ENCODE assay signal across 21 cellular contexts in genomic region chr5:178784391-178784790, GRCh38. TPM values are rescaled to one million over a fixed set of nuclear protein-coding genes. Genes with fewer than 3 reads are reported as not detected.
DNase-seq lines count a peak whose midpoint lies in the region; ATAC-seq and TF ChIP-seq lines count a peak whose summit lies in the region.
"Had no signal": no experiment of that assay in that cellular context is flagged by ENCODE, and none has a peak within 500 bp of the region (broad histone marks: within the 10 kb centered on the region; RNA-seq: fewer than 3 reads in every experiment).

No MANE protein-coding gene starts in this region.

- no peaks in the 10 kb centered on the region for H3K79me1 ChIP-seq in trophoblast cell (ENCODE audit: low read length)

- H2AFZ ChIP-seq in trophoblast cell (ENCODE audit: insufficient read depth, low read length, poor library complexity): no peak overlapping the region
- H2AFZ ChIP-seq: GM23338 had no signal

- no peaks in the 10 kb centered on the region for H3K36me3 Mint-ChIP-seq in chondrocyte (ENCODE audit: low read depth)
- H3K36me3 Mint-ChIP-seq: CD4-positive, CD25-positive, alpha-beta regulatory T cell; CD8-positive, alpha-beta T cell had no signal

- no peak overlapping the region for H2BK5ac ChIP-seq in trophoblast cell (ENCODE audit: low read depth, low read length, poor library complexity)

- no peak overlapping the region for H3K18ac ChIP-seq in trophoblast cell (ENCODE audit: low read length)

- H3K4me3 Mint-ChIP-seq in chondrocyte (ENCODE audit: unreplicated experiment): no peak overlapping the region
- H3K4me3 Mint-ChIP-seq: B cell; CD4-positive, CD25-positive, alpha-beta regulatory T cell; CD8-positive, alpha-beta T cell; GM23338; HFFc6 had no signal

- no peaks in the 10 kb centered on the region for H3K79me2 ChIP-seq in trophoblast cell (ENCODE audit: control insufficient read depth, insufficient read depth, low read length, poor library complexity)

- CTCF ChIA-PET in Panc1 (lab: Charles Lee): no interaction called here

- DNase-seq in M059J (ENCODE audit: low read depth) (peak; percentile 57), Panc1 (ENCODE audit: low read depth, low spot score) (no peak), chondrocyte (ENCODE audit: low spot score) (peak; percentile 20), renal cortical epithelial cell (ENCODE audit: low read depth) (peak; percentile 9), trophoblast cell (no peak)
- DNase-seq: Caco-2; CD4-positive, CD25-positive, alpha-beta regulatory T cell; CD8-positive, alpha-beta T cell; DMS153; DND-41; EL; GDM1; HFFc6 had no signal

- H3K4ac ChIP-seq in trophoblast cell (ENCODE audit: low read depth, low read length): no peak overlapping the region

- H4K91ac ChIP-seq in trophoblast cell (ENCODE audit: low read depth, low read length): no peak overlapping the region

- H3K4me2 ChIP-seq in trophoblast cell (ENCODE audit: low read length): no peak overlapping the region
- H3K4me2 ChIP-seq: BLaER1, GM23338 had no signal

- POLR2A ChIA-PET in Panc1 (lab: Charles Lee): no interaction called here

- WGBS in trophoblast cell (ENCODE audit: extremely low coverage, insufficient coverage, insufficient read length): no CpG with 5 or more reads among the region's 2 CpGs

- H2BK120ac ChIP-seq in trophoblast cell (ENCODE audit: insufficient read depth, low read length, poor library complexity): no peak overlapping the region

- H3K23ac ChIP-seq in trophoblast cell (ENCODE audit: low read length): no peak overlapping the region

- no peak overlapping the region for H3K27ac Mint-ChIP-seq in chondrocyte (ENCODE audit: unreplicated experiment)
- H3K27ac Mint-ChIP-seq: B cell; CD4-positive, CD25-positive, alpha-beta regulatory T cell; CD8-positive, alpha-beta T cell; GM23338; HFFc6 had no signal

- in situ Hi-C loops in Panc1 (cut with HindIII; ENCODE audit: low pct_unique_long_range_greater_than_20kb, low sequenced_read_pairs): no loop called here

- H3K4me1 Mint-ChIP-seq in chondrocyte (ENCODE audit: low read depth): peaks cover 14% of the 10 kb centered on the region
- H3K4me1 Mint-ChIP-seq: B cell; CD4-positive, CD25-positive, alpha-beta regulatory T cell; GM23338 had no signal

- no peaks in the 10 kb centered on the region for H3K9me3 ChIP-seq in Panc1 (ENCODE audit: control insufficient read depth, insufficient read depth, low read depth, low read length)
- peaks cover 57% of the 10 kb centered on the region for H3K9me3 ChIP-seq in trophoblast cell (ENCODE audit: insufficient read depth, low read depth, low read length)
- H3K9me3 ChIP-seq: BLaER1 had no signal

- peaks cover 7% of the 10 kb centered on the region for H3K9me3 Mint-ChIP-seq in chondrocyte (ENCODE audit: low read depth)
- H3K9me3 Mint-ChIP-seq: CD8-positive, alpha-beta T cell had no signal

- H3K27ac ChIP-seq in Panc1 (ENCODE audit: low read length) (peak overlapping the region; percentile 19; the same call in 1 of the 2 replicates), trophoblast cell (ENCODE audit: low read depth, low read length) (no peak overlapping the region)
- H3K27ac ChIP-seq: BLaER1, C4-2B had no signal

- H3K4me3 ChIP-seq in Panc1 (ENCODE audit: low read depth in 2 of 2, low read length in 2 of 2) (no peak overlapping the region), trophoblast cell (ENCODE audit: low read depth, low read length) (no peak overlapping the region)
- H3K4me3 ChIP-seq: BLaER1, GM12878, GM23338, HAP-1 had no signal

- H3K4me1 ChIP-seq in Panc1 (ENCODE audit: control insufficient read depth, insufficient read depth, low read length) (peaks cover 28% of the 10 kb centered on the region), trophoblast cell (ENCODE audit: control insufficient read depth in 1 of 2, insufficient read depth in 2 of 2, low read length in 2 of 2) (no peaks in the 10 kb centered on the region)
- H3K4me1 ChIP-seq: BLaER1, HAP-1 had no signal

- no peak overlapping the region for H3K14ac ChIP-seq in trophoblast cell (ENCODE audit: low read length)

- no peak overlapping the region for H3K9ac ChIP-seq in trophoblast cell (ENCODE audit: low read length)
- H3K9ac ChIP-seq: BLaER1 had no signal

- H3K36me3 ChIP-seq in Panc1 (ENCODE audit: control insufficient read depth, insufficient read depth, low read length) (no peaks in the 10 kb centered on the region), trophoblast cell (ENCODE audit: control insufficient read depth in 1 of 2, insufficient read depth in 2 of 2, low read length in 2 of 2) (no peaks in the 10 kb centered on the region)
- H3K36me3 ChIP-seq: BLaER1, HAP-1 had no signal

- H4K8ac ChIP-seq in trophoblast cell (ENCODE audit: low read depth, low read length): no peak overlapping the region

- intact Hi-C loops in Panc1 (cut with micrococcal nuclease; ENCODE audit: unreplicated experiment): loop anchor here (5.0 kb wide), 1 partner anchor 52 kb away; the partner anchor contains the start of gene ZNF354A

- no TSS peak for BruUV-seq in Panc1 (replicated peaks; lab: Mats Ljungman, UMichigan)

- no peak overlapping the region for H2AK5ac ChIP-seq in trophoblast cell (ENCODE audit: low read length)

- no peaks in the 10 kb centered on the region for H3K27me3 Mint-ChIP-seq in chondrocyte (ENCODE audit: low read depth)

- TF ChIP-seq CTCF in Panc1 (IDR thresholded peaks at IDR 0.05) (no peak), chondrocyte (IDR thresholded peaks at IDR 0.05) (no peak)

- no peaks in the 10 kb centered on the region for H3K27me3 ChIP-seq in Panc1 (ENCODE audit: control insufficient read depth, insufficient read depth, low read length)
- H3K27me3 ChIP-seq in trophoblast cell (ENCODE audit: insufficient read depth, low read length): no peaks in the 10 kb centered on the region
- H3K27me3 ChIP-seq: BLaER1 had no signal

- no peak overlapping the region for H4K12ac ChIP-seq in trophoblast cell (ENCODE audit: low read depth, low read length)

- ATAC-seq in Panc1: no peak
- ATAC-seq in GM18909 (IDR thresholded peaks at IDR 0.05; ENCODE audit: poor library complexity, unreplicated experiment): no peak
- ATAC-seq in HG03108 (IDR thresholded peaks at IDR 0.05; ENCODE audit: unreplicated experiment): no peak
- ATAC-seq: CD8-positive, alpha-beta T cell; GM12878; GM23338 had no signal

- no peak overlapping the region for H2BK12ac ChIP-seq in trophoblast cell (ENCODE audit: low read length)

RNA-seq across cellular contexts. Expression of gene ZNF354A, which starts 53.9 kb away (rescaled TPM):
- total RNA-seq in M059J (2014; rRNA removed; shearing (Covaris generic)): 5.3 and 5.6 TPM in 2 replicates
- total RNA-seq in Panc1 (2021; ENCODE audit: unreplicated experiment): 31.7 TPM
- polyA plus RNA-seq in Panc1 (2012; ENCODE audit: insufficient read length): 12.7 TPM
- total RNA-seq in chondrocyte: 12.6 to 13.5 TPM (median 13.4 TPM) in 3 replicates
- 6.3 and 15.0 TPM in 2 replicates for total RNA-seq in renal cortical epithelial cell
- polyA plus RNA-seq in trophoblast cell (2013): 16.8 and 17.7 TPM in 2 replicates

Comparison
In these comparisons a context has a peak if more than half of its experiments do, and no peak if none do; other contexts are left out.
1. DNase-seq: peak in M059J (single experiment), chondrocyte (single experiment) and renal cortical epithelial cell (single experiment); none in Panc1 (single experiment) and trophoblast cell (0 of 2).